In the genomic region with DNA sequence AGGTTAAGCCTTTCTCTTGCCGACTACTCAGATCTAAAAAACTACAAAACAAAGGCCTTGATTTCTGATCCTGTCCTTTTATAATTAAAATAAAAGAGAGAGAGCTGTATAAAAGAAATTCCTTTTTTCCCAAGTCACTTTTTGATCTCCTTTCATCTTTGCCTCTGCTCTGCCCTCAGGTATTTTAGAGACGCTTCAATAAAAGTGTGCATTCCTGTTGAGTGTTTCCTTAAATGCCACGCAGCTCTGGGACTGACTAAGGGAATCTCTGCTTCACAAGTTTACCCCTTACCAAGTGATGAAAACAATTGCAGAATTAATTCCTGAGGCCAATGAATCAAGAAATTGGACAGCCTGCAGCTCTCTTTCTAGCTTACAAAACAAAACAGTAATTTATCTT, we compare ENCODE assay signal across 1 cellular context.
TF ChIP-seq lines count a peak whose summit lies in the region.

No MANE protein-coding gene starts in this region.

TF ChIP-seq in A549, 52 proteins besides CTCF, POLR2A, EP300 and RAD21 (continued from another document):
- TF ChIP-seq NR3C1 (IDR thresholded peaks at IDR 0.05) (no peak), HEYL (CRISPR knock-in tag; IDR thresholded peaks at IDR 0.05) (no peak), HDAC2 (IDR thresholded peaks at IDR 0.05) (no peak), SREBF2 (IDR thresholded peaks at IDR 0.05) (no peak), RNF2 (IDR thresholded peaks at IDR 0.05; ENCODE audit: borderline replicate concordance, low read depth) (no peak), CEBPB (IDR thresholded peaks at IDR 0.05) (no peak), CBX2 (IDR thresholded peaks at IDR 0.05; ENCODE audit: borderline replicate concordance, low read depth) (no peak), HOXB5 (CRISPR knock-in tag; IDR thresholded peaks at IDR 0.05) (no peak), FOSL2 (IDR thresholded peaks at IDR 0.05) (no peak), FOSL2 (CRISPR knock-in tag; IDR thresholded peaks at IDR 0.05) (no peak), KDM5A (IDR thresholded peaks at IDR 0.05) (no peak), ZSCAN20 (CRISPR knock-in tag; IDR thresholded peaks at IDR 0.05) (no peak)
- TF ChIP-seq, protein P1, sequence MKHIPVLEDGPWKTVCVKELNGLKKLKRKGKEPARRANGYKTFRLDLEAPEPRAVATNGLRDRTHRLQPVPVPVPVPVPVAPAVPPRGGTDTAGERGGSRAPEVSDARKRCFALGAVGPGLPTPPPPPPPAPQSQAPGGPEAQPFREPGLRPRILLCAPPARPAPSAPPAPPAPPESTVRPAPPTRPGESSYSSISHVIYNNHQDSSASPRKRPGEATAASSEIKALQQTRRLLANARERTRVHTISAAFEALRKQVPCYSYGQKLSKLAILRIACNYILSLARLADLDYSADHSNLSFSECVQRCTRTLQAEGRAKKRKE (CRISPR knock-in tag; IDR thresholded peaks at IDR 0.05; ENCODE audit: low read depth): no peak
